Comparison of ENCODE assay signal across 8 cellular contexts in genomic region chr7:150405584-150406310, GRCh38. TPM values are rescaled to one million over a fixed set of nuclear protein-coding genes. Genes with fewer than 3 reads are reported as not detected.
DNase-seq lines count a peak whose midpoint lies in the region; ATAC-seq and TF ChIP-seq lines count a peak whose summit lies in the region.

No MANE protein-coding gene starts in this region.

- H3K79me2 ChIP-seq in H9 (ENCODE audit: insufficient read depth, low read length) = no peaks in the 10 kb centered on the region

- H4K5ac ChIP-seq in H9 (ENCODE audit: insufficient read length, low read depth, low read length) = no peak overlapping the region

- peak overlapping the region; percentile 73 to 92 for H3K4me3 Mint-ChIP-seq in H9
- H3K4me3 Mint-ChIP-seq in activated CD8-positive, alpha-beta T cell treated with anti-CD3 and anti-CD28 coated beads for 36 hours = peak overlapping the region; percentile 79
- peak overlapping the region; percentile 74 to 99 (median 94) for H3K4me3 Mint-ChIP-seq in naive B cell
- peak overlapping the region; percentile 98 for H3K4me3 Mint-ChIP-seq in type B pancreatic cell

- H3K27ac ChIP-seq in H9 (ENCODE audit: insufficient read length, low read depth, low read length) (no peak overlapping the region), esophagus (ENCODE audit: low read depth in 2 of 2, low read length in 1 of 2) (peak overlapping the region; percentile 92 to 93)

- H3T11ph ChIP-seq in H9 (ENCODE audit: low read length) = no peak overlapping the region

- H3K18ac ChIP-seq in H9 (ENCODE audit: insufficient read length, low read depth, low read length) = no peak overlapping the region

- TF ChIP-seq CTCF in H9 (conservative IDR thresholded peaks at IDR 0.05) (no peak), type B pancreatic cell (conservative IDR thresholded peaks at IDR 0.05) (no peak)
- TF ChIP-seq CTCF in activated CD8-positive, alpha-beta T cell treated with anti-CD3 and anti-CD28 coated beads for 36 hours (IDR thresholded peaks at IDR 0.05) = peak; percentile 17

- no peaks in the 10 kb centered on the region for H3K79me1 ChIP-seq in H9 (ENCODE audit: insufficient read depth, low read depth, low read length, poor library complexity, severe bottlenecking)

- H2BK15ac ChIP-seq in H9 (ENCODE audit: low read depth, low read length) = no peak overlapping the region

- H3K27ac Mint-ChIP-seq in H9 (peak overlapping the region; percentile 41 to 93 (median 93)), naive B cell (peak overlapping the region; percentile 97 to 100 (median 100)), type B pancreatic cell (peak overlapping the region; percentile 81)
- peak overlapping the region; percentile 91 for H3K27ac Mint-ChIP-seq in activated CD8-positive, alpha-beta T cell treated with anti-CD3 and anti-CD28 coated beads for 36 hours

- no peak overlapping the region for H3K14ac ChIP-seq in H9 (ENCODE audit: insufficient read depth, low read length)

- H3K23ac ChIP-seq in H9 (ENCODE audit: insufficient read length, low read depth, low read length) = no peak overlapping the region

- peaks cover 8% of the 10 kb centered on the region for H3K23me2 ChIP-seq in H9 (ENCODE audit: insufficient read length, low read depth, low read length, poor library complexity, severe bottlenecking)

- H2BK12ac ChIP-seq in H9 (ENCODE audit: insufficient read length, low read depth, low read length) = no peak overlapping the region

- POLR2A ChIA-PET in activated CD8-positive, alpha-beta T cell treated with anti-CD3 and anti-CD28 coated beads for 36 hours (lab: Charles Lee) = interaction anchor here (0.7 to 6.2 kb wide), 7 partner anchors 28 to 164 kb away, joined by 3 to 52 read pairs (median 5); partner anchors contain the start of genes ACTR3C, GIMAP8, LRRC61 and REPIN1

- H3K4me1 Mint-ChIP-seq in H9 = peaks cover 56 to 57% of the 10 kb centered on the region in 2 experiments
- peaks cover 48% of the 10 kb centered on the region for H3K4me1 Mint-ChIP-seq in activated CD8-positive, alpha-beta T cell treated with anti-CD3 and anti-CD28 coated beads for 36 hours (ENCODE audit: low read depth)
- peaks cover 50 to 73% (median 70%) of the 10 kb centered on the region in 3 donors for H3K4me1 Mint-ChIP-seq in naive B cell
- peaks cover 59% of the 10 kb centered on the region for H3K4me1 Mint-ChIP-seq in type B pancreatic cell (ENCODE audit: unreplicated experiment)

- H3K4me2 ChIP-seq in H9 (ENCODE audit: insufficient read depth, insufficient read length, low read length) = peak overlapping the region; percentile 62

- peak; percentile 29 for ATAC-seq in activated CD8-positive, alpha-beta T cell treated with anti-CD3 and anti-CD28 coated beads for 36 hours
- ATAC-seq in naive B cell (ENCODE audit: low read depth in 2 of 2) = peak; percentile 1 to 4
- no peak for ATAC-seq in GM18520 (IDR thresholded peaks at IDR 0.05; ENCODE audit: unreplicated experiment)

- H2BK5ac ChIP-seq in H9 (ENCODE audit: insufficient read length, low read length) = no peak overlapping the region

- H3K4me1 ChIP-seq in H9 (ENCODE audit: insufficient read depth, low read length) (peaks cover 31% of the 10 kb centered on the region), esophagus (ENCODE audit: control insufficient read depth in 2 of 2, insufficient read depth in 2 of 2, low read length in 1 of 2) (peaks cover 0 to 5% of the 10 kb centered on the region in 2 donors)

- intact Hi-C loops in activated CD8-positive, alpha-beta T cell treated with anti-CD3 and anti-CD28 coated beads for 36 hours (cut with micrococcal nuclease) = loop anchor here (5.0 kb wide), 1 partner anchor 48 kb away; no protein-coding TSS in a partner anchor

- CTCF ChIA-PET in activated CD8-positive, alpha-beta T cell treated with anti-CD3 and anti-CD28 coated beads for 36 hours (lab: Charles Lee) = interaction anchor here (0.9 to 4.2 kb wide), 15 partner anchors 13 to 493 kb away, joined by 3 to 23 read pairs (median 5); partner anchors contain the start of genes REPIN1 and ZNF775

- H4K20me1 ChIP-seq in H9 (ENCODE audit: control insufficient read depth, insufficient read depth, insufficient read length) = no peaks in the 10 kb centered on the region

- H3K36me3 Mint-ChIP-seq in H9 (ENCODE audit: insufficient read depth in 1 of 3, low read depth in 3 of 3) (peaks cover 11 to 28% (median 27%) of the 10 kb centered on the region in 3 experiments), naive B cell (peaks cover 4 to 20% of the 10 kb centered on the region in 2 donors), type B pancreatic cell (peaks cover 16% of the 10 kb centered on the region)
- peaks cover 8% of the 10 kb centered on the region for H3K36me3 Mint-ChIP-seq in activated CD8-positive, alpha-beta T cell treated with anti-CD3 and anti-CD28 coated beads for 36 hours (ENCODE audit: low read depth)

- H3K27me3 ChIP-seq in H9 (ENCODE audit: insufficient read depth, low read length) = no peaks in the 10 kb centered on the region
- no peaks in the 10 kb centered on the region for H3K27me3 ChIP-seq in esophagus (ENCODE audit: control insufficient read depth in 1 of 2, insufficient read depth in 2 of 2, low read length in 2 of 2)

- peak; percentile 64 for DNase-seq in AG08396 (ENCODE audit: low spot score)
- peak; percentile 64 for DNase-seq in H9
- peak; percentile 62 for DNase-seq in activated CD8-positive, alpha-beta T cell treated with anti-CD3 and anti-CD28 coated beads for 36 hours
- no peak for DNase-seq in naive B cell
- no peak for DNase-seq in type B pancreatic cell (ENCODE audit: extremely low spot score, unreplicated experiment)
- no peak for DNase-seq in ureter (ENCODE audit: low spot score)

- H3K9me3 ChIP-seq in H9 (ENCODE audit: control insufficient read depth, low read depth, low read length) (no peaks in the 10 kb centered on the region), esophagus (ENCODE audit: control insufficient read depth in 2 of 2, insufficient read depth in 1 of 2, low read depth in 1 of 2, low read length in 1 of 2) (no peaks in the 10 kb centered on the region)

- no peak overlapping the region for H2BK120ac ChIP-seq in H9 (ENCODE audit: low read depth, low read length, poor library complexity, severe bottlenecking)

- H3K36me3 ChIP-seq in esophagus (ENCODE audit: control insufficient read depth in 2 of 2, insufficient read depth in 2 of 2, low read length in 1 of 2) = peaks cover 0 to 2% of the 10 kb centered on the region in 2 donors

- H2AK5ac ChIP-seq in H9 (ENCODE audit: insufficient read length, low read length) = no peak overlapping the region

- H2AFZ ChIP-seq in H9 (ENCODE audit: low read length) = no peak overlapping the region

- H3K27me3 Mint-ChIP-seq in H9 (ENCODE audit: low read depth) (no peaks in the 10 kb centered on the region), naive B cell (no peaks in the 10 kb centered on the region), type B pancreatic cell (no peaks in the 10 kb centered on the region)
- H3K27me3 Mint-ChIP-seq in activated CD8-positive, alpha-beta T cell treated with anti-CD3 and anti-CD28 coated beads for 36 hours = no peaks in the 10 kb centered on the region

- H3K9me3 Mint-ChIP-seq in H9 (no peaks in the 10 kb centered on the region; a peak in 1 of 5 replicates), naive B cell (peaks cover 0 to 2% (median 0%) of the 10 kb centered on the region in 7 donors), type B pancreatic cell (no peaks in the 10 kb centered on the region)
- H3K9me3 Mint-ChIP-seq in activated CD8-positive, alpha-beta T cell treated with anti-CD3 and anti-CD28 coated beads for 36 hours = no peaks in the 10 kb centered on the region

- H3K4me3 ChIP-seq in esophagus (ENCODE audit: low read depth in 1 of 2, low read length in 2 of 2) = peak overlapping the region; percentile 62 to 66

- peak overlapping the region; percentile 12 for H3K9ac ChIP-seq in H9 (ENCODE audit: extremely low read depth, insufficient read length, low read length)

- H3K4ac ChIP-seq in H9 (ENCODE audit: low read depth, low read length) = no peak overlapping the region

- H4K91ac ChIP-seq in H9 (ENCODE audit: insufficient read length, low read depth, low read length) = no peak overlapping the region

- no CpG with 5 or more reads among the region's 35 CpGs for WGBS in H9 (ENCODE audit: extremely low coverage, insufficient read length, low lambda C conversion rate)
- WGBS in esophagus, 2 donors = 5 to 8% methylated on average over 35 of the region's 35 CpGs

- H2BK20ac ChIP-seq in H9 (ENCODE audit: low read depth, low read length, poor library complexity, severe bottlenecking) = no peak overlapping the region

- no peak overlapping the region for H4K8ac ChIP-seq in H9 (replicated peaks; ENCODE audit: insufficient read length, low read depth, low read length)

- no peak overlapping the region for H3K56ac ChIP-seq in H9 (ENCODE audit: insufficient read length, low read depth, low read length)

RNA-seq across cellular contexts. Expression of gene ZNF775, which starts 26.6 kb away (rescaled TPM):
- total RNA-seq in H9 (2021) (9.7 and 10.5 TPM in 2 replicates), type B pancreatic cell (ENCODE audit: low replicate concordance) (6.9 and 12.3 TPM in 2 replicates), ureter (3.6 TPM)
- total RNA-seq in activated CD8-positive, alpha-beta T cell treated with anti-CD3 and anti-CD28 coated beads for 36 hours = 1 to 10 TPM; 4.7 to 4.9 TPM
- polyA plus RNA-seq in esophagus (1 to 10 TPM in 1 of 2 donors, under 1 TPM in 1; 0.81 to 1.6 TPM), naive B cell (ENCODE audit: low read depth in 6 of 6) (1 to 10 TPM; 1.4 to 8.9 (median 4.5) TPM)

RNA-seq across cellular contexts. Expression of gene REPIN1, which starts 37.1 kb away (rescaled TPM):
- total RNA-seq in H9 (2021) = 105 and 106 TPM in 2 replicates
- total RNA-seq in activated CD8-positive, alpha-beta T cell treated with anti-CD3 and anti-CD28 coated beads for 36 hours = 10 to 100 TPM; 56.0 to 59.2 TPM
- polyA plus RNA-seq in esophagus = 10 to 100 TPM; 22.7 to 32.6 TPM
- 100 to 1,000 TPM in 1 of 6 donors, 10 to 100 TPM in 5; 46.3 to 115 (median 68.5) TPM for polyA plus RNA-seq in naive B cell (ENCODE audit: low read depth in 6 of 6)
- total RNA-seq in type B pancreatic cell (ENCODE audit: low replicate concordance) = 142 and 154 TPM in 2 replicates
- 117 TPM for total RNA-seq in ureter

RNA-seq across cellular contexts. Expression of gene GIMAP8, which starts 44.7 kb away (rescaled TPM):
- not detected in 2 replicates for total RNA-seq in H9 (2021)
- 1 to 10 TPM; 8.6 to 8.7 TPM for total RNA-seq in activated CD8-positive, alpha-beta T cell treated with anti-CD3 and anti-CD28 coated beads for 36 hours
- polyA plus RNA-seq in esophagus = 1 to 10 TPM; 1.8 to 1.9 TPM
- polyA plus RNA-seq in naive B cell (ENCODE audit: low read depth in 6 of 6) = under 1 TPM in 4 of 6 donors, not detected in 2; 0.07 to 0.22 (median 0.08) TPM
- not detected in 2 replicates for total RNA-seq in type B pancreatic cell (ENCODE audit: low replicate concordance)
- 13.6 TPM for total RNA-seq in ureter

Comparison
In these comparisons a context has a peak if more than half of its experiments do, and no peak if none do; other contexts are left out.
1. DNase-seq: peak in AG08396 (single experiment), H9 (single experiment) and activated CD8-positive, alpha-beta T cell treated with anti-CD3 and anti-CD28 coated beads for 36 hours (single experiment); none in naive B cell (single experiment), type B pancreatic cell (single experiment) and ureter (single experiment).
2. Peak in every context shown above with its lines, with median percentiles within 50 percentile points of each other: H3K27ac Mint-ChIP-seq and H3K4me3 Mint-ChIP-seq.